Comparison of ENCODE assay signal across 1 cellular context in the genomic region with DNA sequence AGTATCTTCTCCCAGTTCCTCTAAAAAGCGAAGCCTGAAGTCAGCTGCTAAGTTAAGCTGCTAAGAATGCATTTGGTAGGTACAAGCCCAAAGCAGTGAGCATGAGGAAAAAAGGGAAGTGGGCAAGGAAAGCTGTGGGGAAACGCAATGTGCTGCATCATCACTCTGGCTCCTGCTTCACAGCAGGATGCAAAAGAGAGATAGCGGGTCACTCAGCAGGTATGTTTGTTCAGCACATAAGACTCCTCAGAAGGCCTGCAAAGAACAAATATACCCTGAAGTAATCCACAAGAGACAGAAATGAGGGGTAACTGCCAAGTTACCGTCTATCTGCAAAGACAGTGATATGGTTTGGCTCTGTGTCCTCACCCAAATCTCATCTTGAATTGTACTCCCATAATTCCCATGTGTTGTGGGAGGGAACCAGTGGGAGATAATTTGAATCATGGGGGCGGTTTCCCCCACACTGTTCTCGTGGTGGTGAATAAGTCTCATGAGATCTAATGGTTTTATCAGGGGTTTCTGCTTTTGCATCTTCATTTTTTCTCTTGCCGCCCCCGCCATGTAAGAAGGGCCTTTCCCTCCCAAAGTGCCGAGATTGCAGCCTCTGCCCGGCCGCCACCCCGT.
TF ChIP-seq lines count a peak whose summit lies in the region.

No MANE protein-coding gene starts in this region.

TF ChIP-seq in K562, 482 proteins besides CTCF, POLR2A, EP300 and RAD21 (continued from another document and continues in another):
- TF ChIP-seq E2F3 (CRISPR knock-in tag; IDR thresholded peaks at IDR 0.05) (no peak), BMI1 (IDR thresholded peaks at IDR 0.05; ENCODE audit: low read length) (no peak), STAT5A (IDR thresholded peaks at IDR 0.05; ENCODE audit: borderline replicate concordance, low read length) (peak; percentile 70), CC2D1A (IDR thresholded peaks at IDR 0.05) (peak; percentile 96), JUN (IDR thresholded peaks at IDR 0.05; ENCODE audit: borderline replicate concordance, low read depth, low read length) (peak; percentile 61; the same call in 1 of the 2 replicates), JUN (CRISPR knock-in tag; IDR thresholded peaks at IDR 0.05; ENCODE audit: borderline replicate concordance) (no peak), NFYB (IDR thresholded peaks at IDR 0.05; ENCODE audit: extremely low read depth, insufficient read length) (no peak), HDAC1 (IDR thresholded peaks at IDR 0.05) (peak; percentile 13 to 85; a peak in 2 of 4 replicates), SNIP1 (IDR thresholded peaks at IDR 0.05; ENCODE audit: low read depth) (no peak), NCOA2 (IDR thresholded peaks at IDR 0.05; ENCODE audit: partially characterized antibody in 2 of 2) (peak in 1 of 2 experiments; percentile 64), SIN3A (IDR thresholded peaks at IDR 0.05; ENCODE audit: borderline replicate concordance in 2 of 2, control insufficient read depth in 1 of 2, low read depth in 2 of 2, low read length in 2 of 2) (no peak), SMARCC2 (IDR thresholded peaks at IDR 0.05; ENCODE audit: low read depth) (peak; percentile 91; the same call in 1 of the 2 replicates), CHCHD3 (CRISPR knock-in tag; IDR thresholded peaks at IDR 0.05) (no peak), ARID1B (IDR thresholded peaks at IDR 0.05) (peak; percentile 96), ZNF3 (CRISPR knock-in tag; IDR thresholded peaks at IDR 0.05) (no peak), MBD2 (IDR thresholded peaks at IDR 0.05; ENCODE audit: borderline replicate concordance, low read depth) (peak; percentile 49; the same call in 1 of the 2 replicates), KHSRP (IDR thresholded peaks at IDR 0.05) (peak; percentile 49; the same call in 1 of the 2 replicates), DIDO1 (tag; IDR thresholded peaks at IDR 0.05; ENCODE audit: low read depth) (no peak), CBFA2T3 (IDR thresholded peaks at IDR 0.05) (peak; percentile 96), SNRNP70 (optimal IDR thresholded peaks at IDR 0.05; ENCODE audit: low read depth, low read length) (no peak), ZNF830 (CRISPR knock-in tag; IDR thresholded peaks at IDR 0.05) (no peak), ZFX (CRISPR knock-in tag; IDR thresholded peaks at IDR 0.05) (0 out of 2 replicates have a peak, but pooled peaks have one; percentile 21), SRSF1 (IDR thresholded peaks at IDR 0.05; ENCODE audit: low read depth, low read length) (no peak), PCBP2 (IDR thresholded peaks at IDR 0.05; ENCODE audit: low read depth, low read length, poor library complexity, severe bottlenecking) (no peak), FOSL1 (tag; conservative IDR thresholded peaks at IDR 0.05) (peak; percentile 73), HIVEP1 (CRISPR knock-in tag; IDR thresholded peaks at IDR 0.05) (no peak), ARID2 (IDR thresholded peaks at IDR 0.05) (no peak), PHF20 (IDR thresholded peaks at IDR 0.05; ENCODE audit: partially characterized antibody) (no peak), ZNF778 (CRISPR knock-in tag; IDR thresholded peaks at IDR 0.05) (no peak), ZKSCAN3 (CRISPR knock-in tag; IDR thresholded peaks at IDR 0.05) (no peak), HNRNPL (IDR thresholded peaks at IDR 0.05; ENCODE audit: low read depth, low read length) (no peak), ZEB2 (IDR thresholded peaks at IDR 0.05) (peak; percentile 95), RBM25 (IDR thresholded peaks at IDR 0.05; ENCODE audit: low read depth, low read length, severe bottlenecking) (no peak), ZSCAN32 (CRISPR knock-in tag; IDR thresholded peaks at IDR 0.05) (no peak), MAFF (IDR thresholded peaks at IDR 0.05; ENCODE audit: low read length) (peak; percentile 95), PHB2 (IDR thresholded peaks at IDR 0.05; ENCODE audit: low read depth) (peak; percentile 68), LEF1 (IDR thresholded peaks at IDR 0.05) (peak; percentile 74; the same call in 1 of the 2 replicates), POLR2AphosphoS5 (IDR thresholded peaks at IDR 0.05; ENCODE audit: control insufficient read depth, insufficient read depth, low read depth, low read length) (peak; percentile 51; the same call in 1 of the 2 replicates), TBP (optimal IDR thresholded peaks at IDR 0.05; ENCODE audit: low read depth, low read length) (no peak), GABPB2 (CRISPR knock-in tag; conservative IDR thresholded peaks at IDR 0.05) (no peak), GABPB1 (CRISPR knock-in tag; IDR thresholded peaks at IDR 0.05) (peak; percentile 67; the same call in 1 of the 2 replicates), CUX1 (CRISPR knock-in tag; IDR thresholded peaks at IDR 0.05) (no peak)
- TF ChIP-seq, protein P1, sequence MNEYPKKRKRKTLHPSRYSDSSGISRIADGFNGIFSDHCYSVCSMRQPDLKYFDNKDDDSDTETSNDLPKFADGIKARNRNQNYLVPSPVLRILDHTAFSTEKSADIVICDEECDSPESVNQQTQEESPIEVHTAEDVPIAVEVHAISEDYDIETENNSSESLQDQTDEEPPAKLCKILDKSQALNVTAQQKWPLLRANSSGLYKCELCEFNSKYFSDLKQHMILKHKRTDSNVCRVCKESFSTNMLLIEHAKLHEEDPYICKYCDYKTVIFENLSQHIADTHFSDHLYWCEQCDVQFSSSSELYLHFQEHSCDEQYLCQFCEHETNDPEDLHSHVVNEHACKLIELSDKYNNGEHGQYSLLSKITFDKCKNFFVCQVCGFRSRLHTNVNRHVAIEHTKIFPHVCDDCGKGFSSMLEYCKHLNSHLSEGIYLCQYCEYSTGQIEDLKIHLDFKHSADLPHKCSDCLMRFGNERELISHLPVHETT (CRISPR knock-in tag; conservative IDR thresholded peaks at IDR 0.05 in 1 of 2, IDR thresholded peaks at IDR 0.05 in 1 of 2) = peak in 1 of 2 experiments; percentile 42; a peak in 1 of 4 replicates
- TF ChIP-seq, protein P2, sequence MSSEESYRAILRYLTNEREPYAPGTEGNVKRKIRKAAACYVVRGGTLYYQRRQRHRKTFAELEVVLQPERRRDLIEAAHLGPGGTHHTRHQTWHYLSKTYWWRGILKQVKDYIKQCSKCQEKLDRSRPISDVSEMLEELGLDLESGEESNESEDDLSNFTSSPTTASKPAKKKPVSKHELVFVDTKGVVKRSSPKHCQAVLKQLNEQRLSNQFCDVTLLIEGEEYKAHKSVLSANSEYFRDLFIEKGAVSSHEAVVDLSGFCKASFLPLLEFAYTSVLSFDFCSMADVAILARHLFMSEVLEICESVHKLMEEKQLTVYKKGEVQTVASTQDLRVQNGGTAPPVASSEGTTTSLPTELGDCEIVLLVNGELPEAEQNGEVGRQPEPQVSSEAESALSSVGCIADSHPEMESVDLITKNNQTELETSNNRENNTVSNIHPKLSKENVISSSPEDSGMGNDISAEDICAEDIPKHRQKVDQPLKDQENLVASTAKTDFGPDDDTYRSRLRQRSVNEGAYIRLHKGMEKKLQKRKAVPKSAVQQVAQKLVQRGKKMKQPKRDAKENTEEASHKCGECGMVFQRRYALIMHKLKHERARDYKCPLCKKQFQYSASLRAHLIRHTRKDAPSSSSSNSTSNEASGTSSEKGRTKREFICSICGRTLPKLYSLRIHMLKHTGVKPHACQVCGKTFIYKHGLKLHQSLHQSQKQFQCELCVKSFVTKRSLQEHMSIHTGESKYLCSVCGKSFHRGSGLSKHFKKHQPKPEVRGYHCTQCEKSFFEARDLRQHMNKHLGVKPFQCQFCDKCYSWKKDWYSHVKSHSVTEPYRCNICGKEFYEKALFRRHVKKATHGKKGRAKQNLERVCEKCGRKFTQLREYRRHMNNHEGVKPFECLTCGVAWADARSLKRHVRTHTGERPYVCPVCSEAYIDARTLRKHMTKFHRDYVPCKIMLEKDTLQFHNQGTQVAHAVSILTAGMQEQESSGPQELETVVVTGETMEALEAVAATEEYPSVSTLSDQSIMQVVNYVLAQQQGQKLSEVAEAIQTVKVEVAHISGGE (CRISPR knock-in tag; IDR thresholded peaks at IDR 0.05) = 0 out of 6 replicates have a peak, but pooled peaks of 1 of the 3 experiments have one; percentile 38
- TF ChIP-seq, protein P3, sequence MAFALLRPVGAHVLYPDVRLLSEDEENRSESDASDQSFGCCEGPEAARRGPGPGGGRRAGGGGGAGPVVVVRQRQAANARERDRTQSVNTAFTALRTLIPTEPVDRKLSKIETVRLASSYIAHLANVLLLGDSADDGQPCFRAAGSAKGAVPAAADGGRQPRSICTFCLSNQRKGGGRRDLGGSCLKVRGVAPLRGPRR (CRISPR knock-in tag; IDR thresholded peaks at IDR 0.05) = no peak
- TF ChIP-seq, protein P4, sequence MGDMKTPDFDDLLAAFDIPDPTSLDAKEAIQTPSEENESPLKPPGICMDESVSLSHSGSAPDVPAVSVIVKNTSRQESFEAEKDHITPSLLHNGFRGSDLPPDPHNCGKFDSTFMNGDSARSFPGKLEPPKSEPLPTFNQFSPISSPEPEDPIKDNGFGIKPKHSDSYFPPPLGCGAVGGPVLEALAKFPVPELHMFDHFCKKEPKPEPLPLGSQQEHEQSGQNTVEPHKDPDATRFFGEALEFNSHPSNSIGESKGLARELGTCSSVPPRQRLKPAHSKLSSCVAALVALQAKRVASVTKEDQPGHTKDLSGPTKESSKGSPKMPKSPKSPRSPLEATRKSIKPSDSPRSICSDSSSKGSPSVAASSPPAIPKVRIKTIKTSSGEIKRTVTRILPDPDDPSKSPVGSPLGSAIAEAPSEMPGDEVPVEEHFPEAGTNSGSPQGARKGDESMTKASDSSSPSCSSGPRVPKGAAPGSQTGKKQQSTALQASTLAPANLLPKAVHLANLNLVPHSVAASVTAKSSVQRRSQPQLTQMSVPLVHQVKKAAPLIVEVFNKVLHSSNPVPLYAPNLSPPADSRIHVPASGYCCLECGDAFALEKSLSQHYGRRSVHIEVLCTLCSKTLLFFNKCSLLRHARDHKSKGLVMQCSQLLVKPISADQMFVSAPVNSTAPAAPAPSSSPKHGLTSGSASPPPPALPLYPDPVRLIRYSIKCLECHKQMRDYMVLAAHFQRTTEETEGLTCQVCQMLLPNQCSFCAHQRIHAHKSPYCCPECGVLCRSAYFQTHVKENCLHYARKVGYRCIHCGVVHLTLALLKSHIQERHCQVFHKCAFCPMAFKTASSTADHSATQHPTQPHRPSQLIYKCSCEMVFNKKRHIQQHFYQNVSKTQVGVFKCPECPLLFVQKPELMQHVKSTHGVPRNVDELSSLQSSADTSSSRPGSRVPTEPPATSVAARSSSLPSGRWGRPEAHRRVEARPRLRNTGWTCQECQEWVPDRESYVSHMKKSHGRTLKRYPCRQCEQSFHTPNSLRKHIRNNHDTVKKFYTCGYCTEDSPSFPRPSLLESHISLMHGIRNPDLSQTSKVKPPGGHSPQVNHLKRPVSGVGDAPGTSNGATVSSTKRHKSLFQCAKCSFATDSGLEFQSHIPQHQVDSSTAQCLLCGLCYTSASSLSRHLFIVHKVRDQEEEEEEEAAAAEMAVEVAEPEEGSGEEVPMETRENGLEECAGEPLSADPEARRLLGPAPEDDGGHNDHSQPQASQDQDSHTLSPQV (IDR thresholded peaks at IDR 0.05) = peak; percentile 66
- TF ChIP-seq, protein P5, sequence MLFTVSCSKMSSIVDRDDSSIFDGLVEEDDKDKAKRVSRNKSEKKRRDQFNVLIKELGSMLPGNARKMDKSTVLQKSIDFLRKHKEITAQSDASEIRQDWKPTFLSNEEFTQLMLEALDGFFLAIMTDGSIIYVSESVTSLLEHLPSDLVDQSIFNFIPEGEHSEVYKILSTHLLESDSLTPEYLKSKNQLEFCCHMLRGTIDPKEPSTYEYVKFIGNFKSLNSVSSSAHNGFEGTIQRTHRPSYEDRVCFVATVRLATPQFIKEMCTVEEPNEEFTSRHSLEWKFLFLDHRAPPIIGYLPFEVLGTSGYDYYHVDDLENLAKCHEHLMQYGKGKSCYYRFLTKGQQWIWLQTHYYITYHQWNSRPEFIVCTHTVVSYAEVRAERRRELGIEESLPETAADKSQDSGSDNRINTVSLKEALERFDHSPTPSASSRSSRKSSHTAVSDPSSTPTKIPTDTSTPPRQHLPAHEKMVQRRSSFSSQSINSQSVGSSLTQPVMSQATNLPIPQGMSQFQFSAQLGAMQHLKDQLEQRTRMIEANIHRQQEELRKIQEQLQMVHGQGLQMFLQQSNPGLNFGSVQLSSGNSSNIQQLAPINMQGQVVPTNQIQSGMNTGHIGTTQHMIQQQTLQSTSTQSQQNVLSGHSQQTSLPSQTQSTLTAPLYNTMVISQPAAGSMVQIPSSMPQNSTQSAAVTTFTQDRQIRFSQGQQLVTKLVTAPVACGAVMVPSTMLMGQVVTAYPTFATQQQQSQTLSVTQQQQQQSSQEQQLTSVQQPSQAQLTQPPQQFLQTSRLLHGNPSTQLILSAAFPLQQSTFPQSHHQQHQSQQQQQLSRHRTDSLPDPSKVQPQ (CRISPR knock-in tag; IDR thresholded peaks at IDR 0.05; ENCODE audit: borderline replicate concordance) = no peak
